ENCODE assay signal across 23 cellular contexts in genomic region chr5:105508519-105508918, GRCh38.
A peak's percentile ranks its signal among the peaks of the same experiment; 100 is the strongest.
DNase-seq lines count a peak whose midpoint lies in the region; ATAC-seq and TF ChIP-seq lines count a peak whose summit lies in the region.
"Had no signal": no experiment of that assay in that cellular context is flagged by ENCODE, and none has a peak within 500 bp of the region (broad histone marks: within the 10 kb centered on the region; RNA-seq: fewer than 3 reads in every experiment).

No MANE protein-coding gene starts in this region.

- dilution Hi-C loops in mammary epithelial cell (cut with HindIII; ENCODE audit: low sequenced_read_pairs) = no loop called here

- intact Hi-C loops in MCF 10A (cut with micrococcal nuclease) (no loop called here), mammary epithelial cell (cut with micrococcal nuclease) (no loop called here), ascending aorta (cut with DNase I) (no loop called here)

- no peak overlapping the region for H2AFZ ChIP-seq in mammary epithelial cell (ENCODE audit: low read depth, low read length)
- H2AFZ ChIP-seq: GM23338 had no signal

- no peaks in the 10 kb centered on the region for H3K36me3 Mint-ChIP-seq in MCF 10A (ENCODE audit: insufficient read depth, unreplicated experiment)
- no peaks in the 10 kb centered on the region for H3K36me3 Mint-ChIP-seq in activated CD4-positive, alpha-beta T cell treated with anti-CD3 and anti-CD28 coated beads, Interleukin-2, amount 10 ng/mL, durations not matched to agents 7 days and 5 days (ENCODE audit: low read depth)
- H3K36me3 Mint-ChIP-seq: activated naive CD4-positive, alpha-beta T cell treated with anti-CD3 and anti-CD28 coated beads, Interleukin-2, amount 10 ng/mL, durations not matched to agents 7 days and 5 days; CD4-positive, CD25-positive, alpha-beta regulatory T cell had no signal

- H3K4me1 Mint-ChIP-seq in MCF 10A (ENCODE audit: insufficient read depth, unreplicated experiment) = no peaks in the 10 kb centered on the region
- no peaks in the 10 kb centered on the region for H3K4me1 Mint-ChIP-seq in activated CD4-positive, alpha-beta T cell treated with anti-CD3 and anti-CD28 coated beads, Interleukin-2, amount 10 ng/mL, durations not matched to agents 7 days and 5 days
- H3K4me1 Mint-ChIP-seq: activated naive CD4-positive, alpha-beta T cell treated with anti-CD3 and anti-CD28 coated beads, Interleukin-2, amount 10 ng/mL, durations not matched to agents 7 days and 5 days; CD4-positive, CD25-positive, alpha-beta regulatory T cell had no signal

- no peaks in the 10 kb centered on the region for H3K79me2 ChIP-seq in mammary epithelial cell (ENCODE audit: insufficient read depth, low read length)

- H3K9me3 Mint-ChIP-seq in MCF 10A (ENCODE audit: unreplicated experiment) = no peaks in the 10 kb centered on the region
- H3K9me3 Mint-ChIP-seq in activated CD4-positive, alpha-beta T cell treated with anti-CD3 and anti-CD28 coated beads, Interleukin-2, amount 10 ng/mL, durations not matched to agents 7 days and 5 days = peaks cover 7% of the 10 kb centered on the region
- H3K9me3 Mint-ChIP-seq: GM23338 had no signal

- DNase-seq in MCF 10A (ENCODE audit: unreplicated experiment) = peak; percentile 24
- DNase-seq in mammary epithelial cell = no peak
- DNase-seq in adipocyte (ENCODE audit: low read depth) = peak; percentile 1
- DNase-seq in hepatic stellate cell (ENCODE audit: low spot score) = peak; percentile 22
- no peak for DNase-seq in ascending aorta (ENCODE audit: low spot score in 2 of 2)
- no peak for DNase-seq in activated CD4-positive, alpha-beta T cell treated with anti-CD3 and anti-CD28 coated beads, Interleukin-2, amount 10 ng/mL, durations not matched to agents 7 days and 5 days
- DNase-seq: activated CD4-positive, alpha-beta T cell treated with anti-CD3 and anti-CD28 coated beads for 4 hours; activated naive CD4-positive, alpha-beta T cell treated with anti-CD3 and anti-CD28 coated beads, Interleukin-2, amount 10 ng/mL, durations not matched to agents 7 days and 5 days; activated T-cell treated with anti-CD3 and anti-CD28 coated beads for 4 hours; CD4-positive, CD25-positive, alpha-beta regulatory T cell; DND-41; heart left ventricle; Kasumi-1; NCI-H1417 treated with DMSO at 0.1 percent for 48 hours; right cardiac atrium; T-helper 9 cell; upper lobe of left lung had no signal

- no peak overlapping the region for H3K4me2 ChIP-seq in mammary epithelial cell (ENCODE audit: insufficient read depth, low read depth, low read length)
- H3K4me2 ChIP-seq: A549, GM23338 had no signal

- no TSS peak for BruUV-seq in MCF 10A (replicated peaks; lab: Mats Ljungman, UMichigan)
- BruUV-seq in mammary epithelial cell (replicated peaks; lab: Mats Ljungman, UMichigan) = no TSS peak

- H3K36me3 ChIP-seq in mammary epithelial cell (ENCODE audit: insufficient read depth, low read length) (no peaks in the 10 kb centered on the region), adipocyte (ENCODE audit: control insufficient read depth, insufficient read depth, low read length, severe bottlenecking) (no peaks in the 10 kb centered on the region), ascending aorta (no peaks in the 10 kb centered on the region)
- H3K36me3 ChIP-seq: breast epithelium, heart left ventricle, upper lobe of left lung had no signal

- no peaks in the 10 kb centered on the region for H3K27me3 Mint-ChIP-seq in MCF 10A (ENCODE audit: insufficient read depth, unreplicated experiment)
- no peaks in the 10 kb centered on the region for H3K27me3 Mint-ChIP-seq in activated CD4-positive, alpha-beta T cell treated with anti-CD3 and anti-CD28 coated beads, Interleukin-2, amount 10 ng/mL, durations not matched to agents 7 days and 5 days
- H3K27me3 Mint-ChIP-seq: activated naive CD4-positive, alpha-beta T cell treated with anti-CD3 and anti-CD28 coated beads, Interleukin-2, amount 10 ng/mL, durations not matched to agents 7 days and 5 days; CD4-positive, CD25-positive, alpha-beta regulatory T cell; stimulated activated naive CD8-positive, alpha-beta T cell treated with anti-CD3 and anti-CD28 coated beads, Interleukin-15, Interleukin-2, amounts not matched to agents 100 ng/mL and 50 ng/mL, for 24 hours had no signal

- no peak for TF ChIP-seq CTCF in MCF 10A (IDR thresholded peaks at IDR 0.05; ENCODE audit: unreplicated experiment)
- TF ChIP-seq CTCF in mammary epithelial cell (conservative IDR thresholded peaks at IDR 0.05 in 1 of 2, IDR thresholded peaks at IDR 0.05 in 1 of 2; ENCODE audit: extremely low read depth in 1 of 2, insufficient read depth in 1 of 2, low read depth in 1 of 2, low read length in 2 of 2) = no peak
- no peak for TF ChIP-seq CTCF in ascending aorta (IDR thresholded peaks at IDR 0.05)

- no peak overlapping the region for H3K9ac ChIP-seq in mammary epithelial cell (ENCODE audit: insufficient read depth, low read length)
- H3K9ac ChIP-seq in adipocyte (ENCODE audit: low read length) = no peak overlapping the region

- H3K4me3 ChIP-seq in mammary epithelial cell (replicated peaks in 1 of 3; ENCODE audit: insufficient read depth in 1 of 3, low read depth in 2 of 3, low read length in 3 of 3) = no peak overlapping the region
- no peak overlapping the region for H3K4me3 ChIP-seq in adipocyte (ENCODE audit: low read length)
- H3K4me3 ChIP-seq in ascending aorta = no peak overlapping the region
- H3K4me3 ChIP-seq: A549, breast epithelium, GM23338, heart left ventricle, upper lobe of left lung had no signal

- H3K4me3 Mint-ChIP-seq in MCF 10A (ENCODE audit: unreplicated experiment) = no peak overlapping the region
- no peak overlapping the region for H3K4me3 Mint-ChIP-seq in activated CD4-positive, alpha-beta T cell treated with anti-CD3 and anti-CD28 coated beads, Interleukin-2, amount 10 ng/mL, durations not matched to agents 7 days and 5 days
- H3K4me3 Mint-ChIP-seq: activated naive CD4-positive, alpha-beta T cell treated with anti-CD3 and anti-CD28 coated beads, Interleukin-2, amount 10 ng/mL, durations not matched to agents 7 days and 5 days; CD4-positive, CD25-positive, alpha-beta regulatory T cell; GM23338; stimulated activated naive CD8-positive, alpha-beta T cell treated with anti-CD3 and anti-CD28 coated beads, Interleukin-15, Interleukin-2, amounts not matched to agents 100 ng/mL and 50 ng/mL, for 24 hours had no signal

- no peak for ATAC-seq in HG03469 (IDR thresholded peaks at IDR 0.05; ENCODE audit: unreplicated experiment)
- ATAC-seq in HG02870 (IDR thresholded peaks at IDR 0.05; ENCODE audit: unreplicated experiment) = no peak
- ATAC-seq: A549, GM23338, heart left ventricle, right cardiac atrium had no signal

- H3K27me3 ChIP-seq in mammary epithelial cell (ENCODE audit: insufficient read depth, low read length) = no peaks in the 10 kb centered on the region
- H3K27me3 ChIP-seq in adipocyte (replicated peaks; ENCODE audit: control insufficient read depth, insufficient read depth, low read length) = no peaks in the 10 kb centered on the region
- H3K27me3 ChIP-seq in ascending aorta = no peaks in the 10 kb centered on the region
- H3K27me3 ChIP-seq: breast epithelium, heart left ventricle, upper lobe of left lung had no signal

- H3K27ac Mint-ChIP-seq in MCF 10A (ENCODE audit: low read depth, unreplicated experiment) = no peak overlapping the region
- H3K27ac Mint-ChIP-seq in activated CD4-positive, alpha-beta T cell treated with anti-CD3 and anti-CD28 coated beads, Interleukin-2, amount 10 ng/mL, durations not matched to agents 7 days and 5 days = no peak overlapping the region
- H3K27ac Mint-ChIP-seq: activated naive CD4-positive, alpha-beta T cell treated with anti-CD3 and anti-CD28 coated beads, Interleukin-2, amount 10 ng/mL, durations not matched to agents 7 days and 5 days; CD4-positive, CD25-positive, alpha-beta regulatory T cell; GM23338; stimulated activated naive CD8-positive, alpha-beta T cell treated with anti-CD3 and anti-CD28 coated beads, Interleukin-15, Interleukin-2, amounts not matched to agents 100 ng/mL and 50 ng/mL, for 24 hours had no signal

- CTCF ChIA-PET in MCF 10A (lab: Yijun Ruan, JAX) = interaction anchor here (0.6 kb wide), 1 partner anchor 240 kb away, joined by 3 read pairs; no protein-coding TSS in a partner anchor
- CTCF ChIA-PET in mammary epithelial cell (lab: Charles Lee; ENCODE audit: low non-redundant PET) = no interaction called here
- CTCF ChIA-PET in activated CD4-positive, alpha-beta T cell treated with anti-CD3 and anti-CD28 coated beads, Interleukin-2, amount 10 ng/mL, durations not matched to agents 7 days and 5 days (lab: Charles Lee) = no interaction called here

- 56% methylated on average over 2 of the region's 2 CpGs for WGBS in mammary epithelial cell (ENCODE audit: low coverage, missing lambda C conversion rate)

- H3K9me3 ChIP-seq in mammary epithelial cell (replicated peaks; ENCODE audit: insufficient read depth, low read length) (no peaks in the 10 kb centered on the region), adipocyte (ENCODE audit: control insufficient read depth, low read length) (no peaks in the 10 kb centered on the region), ascending aorta (no peaks in the 10 kb centered on the region)
- H3K9me3 ChIP-seq: A549, breast epithelium, upper lobe of left lung had no signal

- H3K4me1 ChIP-seq in mammary epithelial cell (ENCODE audit: insufficient read depth, low read length) (no peaks in the 10 kb centered on the region), adipocyte (ENCODE audit: control insufficient read depth, insufficient read depth, low read length) (no peaks in the 10 kb centered on the region), ascending aorta (no peaks in the 10 kb centered on the region)
- H3K4me1 ChIP-seq: A549, breast epithelium, heart left ventricle, upper lobe of left lung had no signal

- POLR2A ChIA-PET in MCF 10A (lab: Yijun Ruan, JAX) = no interaction called here
- POLR2A ChIA-PET in activated CD4-positive, alpha-beta T cell treated with anti-CD3 and anti-CD28 coated beads, Interleukin-2, amount 10 ng/mL, durations not matched to agents 7 days and 5 days (lab: Charles Lee) = no interaction called here

- no peaks in the 10 kb centered on the region for H4K20me1 ChIP-seq in mammary epithelial cell (ENCODE audit: insufficient read depth, low read length)

- in situ Hi-C loops in mammary epithelial cell (cut with MboI; ENCODE audit: low sequenced_read_pairs in 2 of 2) = no loop called here

- no peak overlapping the region for H3K27ac ChIP-seq in mammary epithelial cell (ENCODE audit: insufficient read depth, low read depth, low read length)
- no peak overlapping the region for H3K27ac ChIP-seq in ascending aorta
- H3K27ac ChIP-seq: A549, breast epithelium, heart left ventricle, upper lobe of left lung had no signal

Comparison
In these comparisons a context has a peak if more than half of its experiments do, and no peak if none do; other contexts are left out.
1. DNase-seq: peak in MCF 10A (single experiment), adipocyte (single experiment) and hepatic stellate cell (single experiment); none in mammary epithelial cell (single experiment), ascending aorta (0 of 2) and activated CD4-positive, alpha-beta T cell treated with anti-CD3 and anti-CD28 coated beads, Interleukin-2, amount 10 ng/mL, durations not matched to agents 7 days and 5 days (single experiment).